ENCODE assay signal across 19 cellular contexts in genomic region chr7:142483659-142484317, GRCh38.
DNase-seq lines count a peak whose midpoint lies in the region; ATAC-seq, FAIRE-seq and TF ChIP-seq lines count a peak whose summit lies in the region.
"Had no signal": no experiment of that assay in that cellular context is flagged by ENCODE, and none has a peak within 500 bp of the region (broad histone marks: within the 10 kb centered on the region; RNA-seq: fewer than 3 reads in every experiment).

No MANE protein-coding gene starts in this region.

- no peak for FAIRE-seq in RCC 7860 (lab: Jason Lieb, UNC)
- FAIRE-seq: astrocyte, GM19239, HepG2 had no signal

- peaks cover under 1% of the 10 kb centered on the region for H3K27me3 Mint-ChIP-seq in endothelial cell (ENCODE audit: unreplicated experiment)
- H3K27me3 Mint-ChIP-seq in stimulated activated memory B cell treated with anti-CD40 and anti-IgM and Interleukin-4, amounts not matched to agents 10 μg/mL and 1 μg/mL and 100 μg/mL, for 72 hours, result peaks cover 26% of the 10 kb centered on the region
- H3K27me3 Mint-ChIP-seq: central memory CD8-positive, alpha-beta T cell had no signal

- no peaks in the 10 kb centered on the region for H3K9me3 Mint-ChIP-seq in endothelial cell (ENCODE audit: unreplicated experiment)
- H3K9me3 Mint-ChIP-seq in stimulated activated memory B cell treated with anti-CD40 and anti-IgM and Interleukin-4, amounts not matched to agents 10 μg/mL and 1 μg/mL and 100 μg/mL, for 72 hours, result no peaks in the 10 kb centered on the region
- H3K9me3 Mint-ChIP-seq: central memory CD8-positive, alpha-beta T cell had no signal

- H3K36me3 Mint-ChIP-seq in endothelial cell (ENCODE audit: low read depth, unreplicated experiment), result no peaks in the 10 kb centered on the region
- no peaks in the 10 kb centered on the region for H3K36me3 Mint-ChIP-seq in stimulated activated memory B cell treated with anti-CD40 and anti-IgM and Interleukin-4, amounts not matched to agents 10 μg/mL and 1 μg/mL and 100 μg/mL, for 72 hours

- no peaks in the 10 kb centered on the region for H3K79me2 ChIP-seq in PC-9 (ENCODE audit: low read depth)
- H3K79me2 ChIP-seq: hepatocyte had no signal

- no peaks in the 10 kb centered on the region for H3K27me3 ChIP-seq in A673 (replicated peaks; ENCODE audit: insufficient read depth, low read depth, low read length, poor library complexity)
- H3K27me3 ChIP-seq in PC-9 (ENCODE audit: insufficient read depth, low read depth), result no peaks in the 10 kb centered on the region
- H3K27me3 ChIP-seq in esophagus muscularis mucosa, result peaks cover 0 to 1% (median 0%) of the 10 kb centered on the region in 4 donors
- H3K27me3 ChIP-seq: hepatocyte had no signal

- H3K4me3 Mint-ChIP-seq in endothelial cell (ENCODE audit: unreplicated experiment), result no peak overlapping the region
- H3K4me3 Mint-ChIP-seq in stimulated activated memory B cell treated with anti-CD40 and anti-IgM and Interleukin-4, amounts not matched to agents 10 μg/mL and 1 μg/mL and 100 μg/mL, for 72 hours, result no peak overlapping the region
- H3K4me3 Mint-ChIP-seq: central memory CD8-positive, alpha-beta T cell had no signal

- CTCF ChIA-PET in A673 (lab: Charles Lee), result no interaction called here
- CTCF ChIA-PET in PC-9 (lab: Charles Lee), result interaction anchor here (0.6 to 3.6 kb wide), 5 partner anchors 12 to 178 kb away, joined by 3 to 25 read pairs (median 5); no protein-coding TSS in a partner anchor

- no peak for TF ChIP-seq EP300 in esophagus muscularis mucosa (IDR thresholded peaks at IDR 0.05)

- BruUV-seq in A673 (replicated peaks; lab: Mats Ljungman, UMichigan) (no TSS peak), PC-9 (replicated peaks; lab: Mats Ljungman, UMichigan) (no TSS peak)

- H3K4me1 Mint-ChIP-seq in endothelial cell (ENCODE audit: unreplicated experiment), result peaks cover 22% of the 10 kb centered on the region
- H3K4me1 Mint-ChIP-seq in stimulated activated memory B cell treated with anti-CD40 and anti-IgM and Interleukin-4, amounts not matched to agents 10 μg/mL and 1 μg/mL and 100 μg/mL, for 72 hours, result peaks cover 12% of the 10 kb centered on the region

- peaks cover 3% of the 10 kb centered on the region; the same call in 1 of the 2 replicates for H3F3A ChIP-seq in PC-9 (ENCODE audit: insufficient read depth, low read depth)

- H3K27ac Mint-ChIP-seq in endothelial cell (ENCODE audit: unreplicated experiment), result no peak overlapping the region
- H3K27ac Mint-ChIP-seq in stimulated activated memory B cell treated with anti-CD40 and anti-IgM and Interleukin-4, amounts not matched to agents 10 μg/mL and 1 μg/mL and 100 μg/mL, for 72 hours, result no peak overlapping the region

- H3K4me1 ChIP-seq in A673 (ENCODE audit: insufficient read depth, low read length, poor library complexity, severe bottlenecking) (no peaks in the 10 kb centered on the region), PC-9 (replicated peaks; ENCODE audit: insufficient read depth) (peaks cover 7% of the 10 kb centered on the region), esophagus muscularis mucosa (peaks cover 0 to 9% (median 8%) of the 10 kb centered on the region in 4 donors)

- H3K36me3 ChIP-seq in A673 (ENCODE audit: insufficient read depth, low read length, poor library complexity, severe bottlenecking) (no peaks in the 10 kb centered on the region), PC-9 (ENCODE audit: low read depth) (no peaks in the 10 kb centered on the region), esophagus muscularis mucosa (no peaks in the 10 kb centered on the region)

- H3K9me2 ChIP-seq in PC-9 (ENCODE audit: insufficient read depth), result no peaks in the 10 kb centered on the region

- ATAC-seq in GM21619 (IDR thresholded peaks at IDR 0.05; ENCODE audit: unreplicated experiment), result no peak
- no peak for ATAC-seq in stimulated activated memory B cell treated with anti-CD40 and anti-IgM and Interleukin-4, amounts not matched to agents 10 μg/mL and 1 μg/mL and 100 μg/mL, for 72 hours

- DNase-seq in A673 (ENCODE audit: low spot score), result no peak
- DNase-seq in PC-9, result no peak
- no peak for DNase-seq in endothelial cell (ENCODE audit: low spot score)
- DNase-seq in esophagus muscularis mucosa (ENCODE audit: extremely low spot score), result no peak
- DNase-seq in RCC 7860 (ENCODE audit: low spot score), result no peak
- DNase-seq: activated CD8-positive, alpha-beta memory T cell treated with anti-CD3 and anti-CD28 coated beads for 24 hours; DMS79; NCI-H1436; NCI-H510A treated with DMSO at 0.1 percent for 48 hours had no signal

- H3K4me2 ChIP-seq in PC-9, result no peak overlapping the region
- H3K4me2 ChIP-seq: hepatocyte had no signal

- WGBS in esophagus muscularis mucosa, result 79% methylated on average over 5 of the region's 5 CpGs

- intact Hi-C loops in A673 (cut with micrococcal nuclease; ENCODE audit: unreplicated experiment), result loop anchor here (5.0 kb wide), 1 partner anchor 41 kb away; no protein-coding TSS in a partner anchor
- intact Hi-C loops in PC-9 (cut with micrococcal nuclease; ENCODE audit: unreplicated experiment), result loop anchor here (1.0 to 10.0 kb wide), 5 partner anchors 24 to 731 kb away; no protein-coding TSS in a partner anchor
- intact Hi-C loops in esophagus muscularis mucosa (cut with DNase I), result no loop called here

- H3K9me3 ChIP-seq in A673 (ENCODE audit: low read depth, low read length, poor library complexity, severe bottlenecking) (no peaks in the 10 kb centered on the region), PC-9 (ENCODE audit: insufficient read depth, low read depth) (no peaks in the 10 kb centered on the region), esophagus muscularis mucosa (no peaks in the 10 kb centered on the region)

- TF ChIP-seq CTCF in A673 (conservative IDR thresholded peaks at IDR 0.05; ENCODE audit: low read depth, low read length), result peak; percentile 28; the same call in 1 of the 2 replicates
- TF ChIP-seq CTCF in GM12872 (IDR thresholded peaks at IDR 0.05; ENCODE audit: insufficient read depth, low read depth, low read length), result peak; percentile 10; the same call in 1 of the 3 replicates
- peak; percentile 47; the same call in 1 of the 2 replicates for TF ChIP-seq CTCF in PC-9 (conservative IDR thresholded peaks at IDR 0.05)
- TF ChIP-seq CTCF in endothelial cell (IDR thresholded peaks at IDR 0.05; ENCODE audit: unreplicated experiment), result peak; percentile 37
- TF ChIP-seq CTCF in esophagus muscularis mucosa (IDR thresholded peaks at IDR 0.05), result no peak

- H3K27ac ChIP-seq in A673 (ENCODE audit: low read depth, low read length, poor library complexity, severe bottlenecking) (no peak overlapping the region), PC-9 (no peak overlapping the region), esophagus muscularis mucosa (replicated peaks in 1 of 4) (no peak overlapping the region)
- H3K27ac ChIP-seq: epithelial cell of prostate, hepatocyte had no signal

- POLR2A ChIA-PET in A673 (lab: Charles Lee; ENCODE audit: low non-redundant PET), result no interaction called here
- POLR2A ChIA-PET in PC-9 (lab: Charles Lee; ENCODE audit: unreplicated experiment), result no interaction called here

- no peaks in the 10 kb centered on the region for H4K20me1 ChIP-seq in PC-9 (ENCODE audit: insufficient read depth)

- TF ChIP-seq POLR2A in esophagus muscularis mucosa (IDR thresholded peaks at IDR 0.05; ENCODE audit: low read depth), result no peak

- no peak overlapping the region for H2AFZ ChIP-seq in PC-9
- H2AFZ ChIP-seq: hepatocyte had no signal

- no peak overlapping the region for H3K4me3 ChIP-seq in A673 (ENCODE audit: low read depth, low read length, poor library complexity, severe bottlenecking)
- no peak overlapping the region for H3K4me3 ChIP-seq in PC-9
- H3K4me3 ChIP-seq in esophagus muscularis mucosa, result no peak overlapping the region
- H3K4me3 ChIP-seq: hepatocyte, skin epidermis had no signal

Comparison
In these comparisons a context has a peak if more than half of its experiments do, and no peak if none do; other contexts are left out.
1. CTCF ChIP-seq: peak in A673 (single experiment), GM12872 (single experiment), PC-9 (single experiment) and endothelial cell (single experiment); none in esophagus muscularis mucosa (0 of 3).